ENCODE assay signal across 1 cellular context in genomic region chr17:43392397-43392796, GRCh38.
TF ChIP-seq lines count a peak whose summit lies in the region.

No MANE protein-coding gene starts in this region.

TF ChIP-seq in SK-N-SH treated with all-trans-retinoic acid at 6 μM for 48 hours, 23 proteins besides CTCF, POLR2A, EP300 and RAD21 (continued from another document):
- TF ChIP-seq CSRNP3 (CRISPR knock-in tag; IDR thresholded peaks at IDR 0.05) = no peak
- TF ChIP-seq ZNF565 (CRISPR knock-in tag; conservative IDR thresholded peaks at IDR 0.05; ENCODE audit: low read depth) = no peak
- TF ChIP-seq BACH2 (CRISPR knock-in tag; IDR thresholded peaks at IDR 0.05; ENCODE audit: borderline replicate concordance) = no peak
- TF ChIP-seq CREB5 (CRISPR knock-in tag; IDR thresholded peaks at IDR 0.05; ENCODE audit: low read depth) = no peak
- no peak for TF ChIP-seq CSDC2 (CRISPR knock-in tag; IDR thresholded peaks at IDR 0.05)
- TF ChIP-seq ZNF8 (CRISPR knock-in tag; IDR thresholded peaks at IDR 0.05) = no peak
